In genomic region chr13:46717275-46717674, GRCh38 we compare ENCODE assay signal across 19 cellular contexts.
"Had no signal": no experiment of that assay in that cellular context is flagged by ENCODE, and none has a peak within 500 bp of the region (broad histone marks: within the 10 kb centered on the region; RNA-seq: fewer than 3 reads in every experiment).

No MANE protein-coding gene starts in this region.

- H3K4me3 ChIP-seq: coronary artery, thyroid gland had no signal

- H3K4me1 ChIP-seq: thyroid gland had no signal

- H3K9me3 ChIP-seq: thyroid gland had no signal

- H3K36me3 ChIP-seq: thyroid gland had no signal

- H3K27me3 ChIP-seq: thyroid gland had no signal

- ATAC-seq: activated T-cell treated with anti-CD3 and anti-CD28 coated beads, Interleukin-2, amount 50 U/mL, for 4 hours; left ventricle myocardium superior; stimulated activated naive CD8-positive, alpha-beta T cell treated with anti-CD3 and anti-CD28 coated beads, Interleukin-15, Interleukin-2, amounts not matched to agents 100 U/mL and 50 U/mL, for 24 hours had no signal

- H3K27ac ChIP-seq: coronary artery, thyroid gland had no signal

- FAIRE-seq: bronchial epithelial cell had no signal

- DNase-seq: activated B cell treated with CpG ODN at 0.5 μM for 24 hours; activated CD4-positive, alpha-beta T cell treated with anti-CD3 and anti-CD28 coated beads for 4 hours; activated CD4-positive, alpha-beta T cell treated with anti-CD3 and anti-CD28 coated beads, Interleukin-2, amount 50 U/mL, for 48 hours; activated CD8-positive, alpha-beta memory T cell treated with anti-CD3 and anti-CD28 coated beads, Interleukin-2, amount 50 U/mL, for 48 hours; activated naive CD4-positive, alpha-beta T cell; activated T-cell treated with anti-CD3 and anti-CD28 coated beads, Interleukin-2, amount 50 U/mL, for 4 hours; amniotic stem cell; foreskin fibroblast; left ventricle myocardium superior; naive B cell; nucleus accumbens; retina; stimulated activated CD4-positive, alpha-beta T cell treated with anti-CD3 and anti-CD28 coated beads, Interleukin-12 subunit alpha, Interleukin-12 subunit beta, amount 100 ng/mL, for 4 hours; stimulated activated CD4-positive, alpha-beta T cell treated with anti-CD3 and anti-CD28 coated beads, Interleukin-4, amount 100 ng/mL, for 4 hours; stimulated activated naive CD8-positive, alpha-beta T cell treated with anti-CD3 and anti-CD28 coated beads, Interleukin-15, Interleukin-2, amounts not matched to agents 100 U/mL and 50 U/mL, for 24 hours; T-helper 9 cell; thyroid gland had no signal
